8 cellular contexts compared by ENCODE assay signal in genomic region chr2:207143474-207144190, GRCh38. TPM values are rescaled to one million over a fixed set of nuclear protein-coding genes. Genes with fewer than 3 reads are reported as not detected.
DNase-seq lines count a peak whose midpoint lies in the region; ATAC-seq and TF ChIP-seq lines count a peak whose summit lies in the region.

No MANE protein-coding gene starts in this region.

- no peaks in the 10 kb centered on the region for H3K36me3 Mint-ChIP-seq in CD8-positive, alpha-beta memory T cell
- peaks cover 4% of the 10 kb centered on the region for H3K36me3 Mint-ChIP-seq in activated T-cell treated with anti-CD3 and anti-CD28 coated beads, Interleukin-2, amount 50 U/mL, for 4 hours (ENCODE audit: insufficient read depth)

- peak in 3 of 5 donors; percentile 45 to 84 (median 45) for DNase-seq in CD8-positive, alpha-beta memory T cell
- DNase-seq in NCI-H2171 (lab: John Stamatoyannopoulos, UW) (peak; percentile 61), fibroblast of peridontal ligament (ENCODE audit: extremely low read depth) (peak; percentile 81), globus pallidus (ENCODE audit: low spot score) (no peak)
- DNase-seq in activated T-cell treated with anti-CD3 and anti-CD28 coated beads, Interleukin-2, amount 50 U/mL, for 4 hours = peak; percentile 31

- peaks cover 0 to under 1% (median 0%) of the 10 kb centered on the region in 5 donors for H3K9me3 Mint-ChIP-seq in CD8-positive, alpha-beta memory T cell
- no peaks in the 10 kb centered on the region for H3K9me3 Mint-ChIP-seq in activated T-cell treated with anti-CD3 and anti-CD28 coated beads, Interleukin-2, amount 50 U/mL, for 4 hours

- H3K4me3 Mint-ChIP-seq in CD8-positive, alpha-beta memory T cell = peak overlapping the region in 6 of 7 donors; percentile 39 to 70 (median 58)
- H3K4me3 Mint-ChIP-seq in activated T-cell treated with anti-CD3 and anti-CD28 coated beads, Interleukin-2, amount 50 U/mL, for 4 hours = peak overlapping the region; percentile 63

- H3K4me1 ChIP-seq in CD8-positive, alpha-beta memory T cell (ENCODE audit: insufficient read depth, low read length) = peaks cover 44% of the 10 kb centered on the region
- H3K4me1 ChIP-seq in HEK293 (ENCODE audit: control insufficient read depth, insufficient read depth, low read length) (no peaks in the 10 kb centered on the region), neuron (ENCODE audit: insufficient read depth, low read length) (peaks cover 29% of the 10 kb centered on the region), urinary bladder (ENCODE audit: insufficient read depth) (no peaks in the 10 kb centered on the region)

- TF ChIP-seq CTCF in HEK293 (tag by site-specific recombination; IDR thresholded peaks at IDR 0.05) = no peak

- H3K36me3 ChIP-seq in CD8-positive, alpha-beta memory T cell (ENCODE audit: insufficient read depth, low read length) = no peaks in the 10 kb centered on the region
- H3K36me3 ChIP-seq in HEK293 (ENCODE audit: control insufficient read depth in 2 of 2, insufficient read depth in 1 of 2, low read length in 2 of 2) (no peaks in the 10 kb centered on the region), neuron (ENCODE audit: insufficient read depth, low read length) (peaks cover 4% of the 10 kb centered on the region), urinary bladder (ENCODE audit: insufficient read depth) (no peaks in the 10 kb centered on the region)

- WGBS in urinary bladder = 18% methylated on average over 11 of the region's 11 CpGs

- peaks cover 32 to 52% (median 42%) of the 10 kb centered on the region in 3 donors for H3K4me1 Mint-ChIP-seq in CD8-positive, alpha-beta memory T cell
- H3K4me1 Mint-ChIP-seq in activated T-cell treated with anti-CD3 and anti-CD28 coated beads, Interleukin-2, amount 50 U/mL, for 4 hours (ENCODE audit: low read depth) = peaks cover 76% of the 10 kb centered on the region

- no peaks in the 10 kb centered on the region for H3K9me3 ChIP-seq in CD8-positive, alpha-beta memory T cell (ENCODE audit: low read length)
- no peaks in the 10 kb centered on the region for H3K9me3 ChIP-seq in HEK293 (ENCODE audit: control insufficient read depth, insufficient read depth, low read depth, low read length)
- no peaks in the 10 kb centered on the region for H3K9me3 ChIP-seq in neuron (ENCODE audit: low read length)

- peak overlapping the region; percentile 75 to 95 (median 79) for H3K27ac Mint-ChIP-seq in CD8-positive, alpha-beta memory T cell

- CTCF ChIA-PET in CD8-positive, alpha-beta memory T cell (lab: Charles Lee) = interaction anchor here (0.6 to 2.0 kb wide), 4 partner anchors 19 to 60 kb away, joined by 3 to 8 read pairs (median 3); partner anchors contain the start of gene KLF7
- CTCF ChIA-PET in HEK293 (lab: Yijun Ruan, JAX) = no interaction called here

- H3K27ac ChIP-seq in CD8-positive, alpha-beta memory T cell (ENCODE audit: low read depth, low read length) = no peak overlapping the region
- no peak overlapping the region for H3K27ac ChIP-seq in HEK293 (ENCODE audit: extremely low read depth, low read depth, low read length)
- H3K27ac ChIP-seq in urinary bladder (ENCODE audit: low read depth) = peak overlapping the region; percentile 75

- no peaks in the 10 kb centered on the region for H3K27me3 ChIP-seq in CD8-positive, alpha-beta memory T cell (ENCODE audit: insufficient read depth, low read length, poor library complexity, severe bottlenecking)
- H3K27me3 ChIP-seq in neuron (ENCODE audit: insufficient read depth, low read length) = no peaks in the 10 kb centered on the region

- no peak overlapping the region for H2AFZ ChIP-seq in neuron (ENCODE audit: low read depth, low read length)

- peak; percentile 71 to 72 for ATAC-seq in activated T-cell treated with anti-CD3 and anti-CD28 coated beads, Interleukin-2, amount 50 U/mL, for 4 hours

- peaks cover 3 to 5% of the 10 kb centered on the region in 2 donors for H3K27me3 Mint-ChIP-seq in CD8-positive, alpha-beta memory T cell
- H3K27me3 Mint-ChIP-seq in activated T-cell treated with anti-CD3 and anti-CD28 coated beads, Interleukin-2, amount 50 U/mL, for 4 hours (ENCODE audit: low read depth) = no peaks in the 10 kb centered on the region

- H3K4me3 ChIP-seq in CD8-positive, alpha-beta memory T cell (ENCODE audit: low read length) = peak overlapping the region; percentile 29
- H3K4me3 ChIP-seq in HEK293 (ENCODE audit: low read depth, low read length) (no peak overlapping the region), neuron (ENCODE audit: low read length) (peak overlapping the region; percentile 20), urinary bladder (ENCODE audit: low read depth, low read length) (peak overlapping the region; percentile 2)

- POLR2A ChIA-PET in CD8-positive, alpha-beta memory T cell (lab: Charles Lee) = interaction anchor here (0.5 to 2.9 kb wide), 3 partner anchors 22 to 36 kb away, joined by 4 to 26 read pairs (median 5); partner anchors contain the start of gene KLF7
- POLR2A ChIA-PET in HEK293 (lab: Yijun Ruan, JAX) = no interaction called here

TF ChIP-seq in HEK293, 187 proteins besides CTCF, POLR2A, EP300 and RAD21 (continues in another document):
- TF ChIP-seq ZBTB49 (tag by site-specific recombination; IDR thresholded peaks at IDR 0.05; ENCODE audit: low read depth) (no peak), ZSCAN16 (tag by site-specific recombination; IDR thresholded peaks at IDR 0.05) (peak; percentile 71; the same call in 1 of the 2 replicates), ZNF133 (tag by site-specific recombination; IDR thresholded peaks at IDR 0.05) (no peak), ZBTB8A (tag by site-specific recombination; IDR thresholded peaks at IDR 0.05) (no peak), ZNF335 (tag by site-specific recombination; conservative IDR thresholded peaks at IDR 0.05) (no peak), MYNN (tag by site-specific recombination; IDR thresholded peaks at IDR 0.05; ENCODE audit: borderline replicate concordance) (no peak), ZNF280D (tag by site-specific recombination; IDR thresholded peaks at IDR 0.05) (no peak), HIC1 (tag by site-specific recombination; IDR thresholded peaks at IDR 0.05) (no peak)

RNA-seq across cellular contexts. Expression of gene KLF7, which starts 22.1 kb away (rescaled TPM):
- total RNA-seq in CD8-positive, alpha-beta memory T cell = 10 to 100 TPM in 1 of 2 experiments, 1 to 10 TPM in 1; 6.7 to 12.1 TPM
- 6.4 TPM for polyA plus RNA-seq in CD8-positive, alpha-beta memory T cell
- 10 to 100 TPM in 2 of 3 donors, 1 to 10 TPM in 1; 5.9 to 14.3 (median 13.4) TPM for total RNA-seq in activated T-cell treated with anti-CD3 and anti-CD28 coated beads, Interleukin-2, amount 50 U/mL, for 4 hours
- 30.3 TPM for total RNA-seq in urinary bladder
- polyA plus RNA-seq in urinary bladder = 15.1 TPM
